In the genomic region with DNA sequence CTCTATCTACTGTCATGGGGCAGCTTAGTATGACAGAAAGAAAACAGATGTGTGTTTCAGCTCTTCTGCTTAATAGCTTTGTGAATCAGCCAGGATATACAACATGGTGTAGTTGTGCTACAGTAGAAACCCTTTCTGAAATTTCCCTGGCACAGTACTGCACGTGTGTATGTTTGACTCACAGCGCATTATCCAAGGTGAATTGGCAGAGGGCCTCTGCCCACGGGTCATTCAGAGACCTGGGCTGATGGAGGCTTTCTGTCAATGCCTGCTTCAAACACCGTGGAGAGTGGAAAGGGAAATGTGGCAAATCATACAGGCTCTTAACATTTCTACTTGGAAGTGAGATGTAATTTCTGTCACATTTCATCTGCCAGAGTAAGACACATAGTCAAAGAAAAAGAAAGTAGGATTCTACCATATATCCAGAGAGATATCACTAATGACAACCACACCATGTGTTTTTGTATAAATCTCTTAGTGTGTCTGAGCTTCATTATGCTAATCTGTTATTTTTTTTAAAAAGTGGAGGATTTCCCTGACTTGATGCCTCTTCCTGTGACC, we compare ENCODE assay signal across 26 cellular contexts.
"Had no signal": no experiment of that assay in that cellular context is flagged by ENCODE, and none has a peak within 500 bp of the region (broad histone marks: within the 10 kb centered on the region; RNA-seq: fewer than 3 reads in every experiment).

No MANE protein-coding gene starts in this region.

- H3K4me2 ChIP-seq: smooth muscle cell had no signal

- H3K27me3 ChIP-seq: colonic mucosa, esophagus muscularis mucosa, foreskin keratinocyte, gastroesophageal sphincter, heart left ventricle, ovary, stomach, thyroid gland, vagina had no signal

- ATAC-seq: foreskin keratinocyte; gastroesophageal sphincter; left colon; naive thymus-derived CD4-positive, alpha-beta T cell; sciatic nerve; stimulated activated effector memory CD8-positive, alpha-beta T cell treated with anti-CD3 and anti-CD28 coated beads, Interleukin-12 subunit alpha, Interleukin-12 subunit beta, amount 100 ng/mL, for 72 hours had no signal

- H3K27ac ChIP-seq: colonic mucosa, esophagus muscularis mucosa, foreskin keratinocyte, gastroesophageal sphincter, heart left ventricle, ovary, stomach, thyroid gland, vagina had no signal

- H3K4me1 ChIP-seq: colonic mucosa, esophagus muscularis mucosa, foreskin keratinocyte, gastroesophageal sphincter, heart left ventricle, stomach, thyroid gland, vagina had no signal

- H3K36me3 ChIP-seq: colonic mucosa, esophagus muscularis mucosa, gastroesophageal sphincter, heart left ventricle, ovary, stomach, thyroid gland, vagina had no signal

- FAIRE-seq: endothelial cell of umbilical vein had no signal

- DNase-seq: colonic mucosa; effector CD8-positive, alpha-beta T cell; foreskin keratinocyte; heart left ventricle; hippocampal formation; left colon; midbrain; naive thymus-derived CD4-positive, alpha-beta T cell; nucleus accumbens; ovary; retina; stimulated activated CD4-positive, alpha-beta T cell treated with anti-CD3 and anti-CD28 coated beads, Interleukin-12 subunit alpha, Interleukin-12 subunit beta, amount 100 ng/mL, for 4 hours; stimulated activated CD4-positive, alpha-beta T cell treated with anti-CD3 and anti-CD28 coated beads, Interleukin-1b, Interleukin-23, amount 100 ng/mL, for 48 hours; stimulated activated CD4-positive, alpha-beta T cell treated with anti-CD3 and anti-CD28 coated beads, Interleukin-4, amount 100 ng/mL, for 1 hour; stimulated activated naive CD4-positive, alpha-beta T cell treated with Interleukin-2 at 50 U/mL for 16 hours; stomach; thyroid gland; trophoblast cell had no signal

- H3K4me3 ChIP-seq: colonic mucosa, esophagus muscularis mucosa, gastroesophageal sphincter, heart left ventricle, lung, ovary, smooth muscle cell, stomach, thyroid gland, vagina had no signal

- H3K9me3 ChIP-seq: colonic mucosa, esophagus muscularis mucosa, gastroesophageal sphincter, heart left ventricle, ovary, stomach, thyroid gland, vagina had no signal
